Comparison of ENCODE assay signal across 17 cellular contexts in genomic region chr2:75175473-75175872, GRCh38. TPM values are rescaled to one million over a fixed set of nuclear protein-coding genes. Genes with fewer than 3 reads are reported as not detected.
A peak's percentile ranks its signal among the peaks of the same experiment; 100 is the strongest.
DNase-seq lines count a peak whose midpoint lies in the region; ATAC-seq and TF ChIP-seq lines count a peak whose summit lies in the region.
"Had no signal": no experiment of that assay in that cellular context is flagged by ENCODE, and none has a peak within 500 bp of the region (broad histone marks: within the 10 kb centered on the region; RNA-seq: fewer than 3 reads in every experiment).

No MANE protein-coding gene starts in this region.

- no peak overlapping the region for H2BK15ac ChIP-seq in mesendoderm (replicated peaks; ENCODE audit: low read depth)

- no peak overlapping the region for H3K56ac ChIP-seq in mesendoderm (ENCODE audit: low read length)

- H3K27ac Mint-ChIP-seq in GM23338 (peak overlapping the region; percentile 18), WTC11 (peak overlapping the region; percentile 40; the same call in 1 of the 2 replicates)
- H3K27ac Mint-ChIP-seq: B cell; CD4-positive, alpha-beta T cell; CD8-positive, alpha-beta T cell had no signal

- no peak overlapping the region for H2AK5ac ChIP-seq in mesendoderm (ENCODE audit: low read length)

- H3K4me1 Mint-ChIP-seq in GM23338, result peaks cover 38% of the 10 kb centered on the region
- H3K4me1 Mint-ChIP-seq in WTC11, result peaks cover 49% of the 10 kb centered on the region
- H3K4me1 Mint-ChIP-seq: B cell had no signal

- H2AFZ ChIP-seq in GM23338, result no peak overlapping the region
- H2AFZ ChIP-seq in smooth muscle cell (ENCODE audit: low read depth), result no peak overlapping the region

- H3K4me3 ChIP-seq in GM23338 (no peak overlapping the region), mesendoderm (ENCODE audit: low read length) (no peak overlapping the region), smooth muscle cell (no peak overlapping the region), gastrocnemius medialis (no peak overlapping the region)
- H3K4me3 ChIP-seq: BLaER1 treated with 17β-estradiol and CSF1 and Interleukin-3, amounts not matched to agents 10 nM and 100 nM had no signal

- DNase-seq in GM23338 (ENCODE audit: low spot score) (no peak), WTC11 (ENCODE audit: low spot score) (no peak), mesendoderm (peak; percentile 72), smooth muscle cell (lab: John Stamatoyannopoulos, UW; ENCODE audit: unreplicated experiment) (no peak), gastrocnemius medialis (no peak), sciatic nerve (ENCODE audit: low spot score) (no peak)
- DNase-seq: 8988T; AML-193; Caco-2; Calu3; CD4-positive, alpha-beta T cell; CD8-positive, alpha-beta T cell; DMS79 treated with DMSO at 0.1 percent for 48 hours; GF-D8 had no signal

- WGBS in mesendoderm (ENCODE audit: extremely low coverage, insufficient coverage, low lambda C conversion rate), result no CpG with 5 or more reads among the region's 3 CpGs
- WGBS in smooth muscle cell (ENCODE audit: low lambda C conversion rate), result 19% methylated on average over 3 of the region's 3 CpGs

- H3K36me3 ChIP-seq in GM23338 (ENCODE audit: insufficient read depth) (no peaks in the 10 kb centered on the region), mesendoderm (ENCODE audit: control insufficient read depth, insufficient read depth, low read length) (no peaks in the 10 kb centered on the region), smooth muscle cell (ENCODE audit: low read depth) (no peaks in the 10 kb centered on the region), gastrocnemius medialis (no peaks in the 10 kb centered on the region)
- H3K36me3 ChIP-seq: BLaER1 treated with 17β-estradiol and CSF1 and Interleukin-3, amounts not matched to agents 10 nM and 100 nM had no signal

- H4K20me1 ChIP-seq in GM23338 (replicated peaks; ENCODE audit: insufficient read depth) (no peaks in the 10 kb centered on the region), smooth muscle cell (ENCODE audit: low read depth) (no peaks in the 10 kb centered on the region)
- H4K20me1 ChIP-seq: BLaER1 treated with 17β-estradiol and CSF1 and Interleukin-3, amounts not matched to agents 10 nM and 100 nM had no signal

- peak overlapping the region; percentile 62; the same call in 1 of the 2 replicates for H3K4me2 ChIP-seq in GM23338
- H3K4me2 ChIP-seq in mesendoderm (ENCODE audit: low read length), result no peak overlapping the region
- H3K4me2 ChIP-seq in smooth muscle cell, result no peak overlapping the region
- H3K4me2 ChIP-seq: BLaER1 treated with 17β-estradiol and CSF1 and Interleukin-3, amounts not matched to agents 10 nM and 100 nM had no signal

- H2BK120ac ChIP-seq in mesendoderm (ENCODE audit: low read depth, low read length), result no peak overlapping the region

- TF ChIP-seq CTCF in GM23338 (conservative IDR thresholded peaks at IDR 0.05; ENCODE audit: low read depth in 2 of 2) (no peak), WTC11 (IDR thresholded peaks at IDR 0.05) (no peak), smooth muscle cell (IDR thresholded peaks at IDR 0.05; ENCODE audit: borderline replicate concordance, insufficient read depth, poor library complexity, severe bottlenecking) (no peak), gastrocnemius medialis (IDR thresholded peaks at IDR 0.05 in 4 of 5, conservative IDR thresholded peaks at IDR 0.05 in 1 of 5) (no peak)

- H3K36me3 Mint-ChIP-seq in GM23338 (ENCODE audit: low read depth) (peaks cover 11% of the 10 kb centered on the region; the same call in 2 of the 3 replicates), WTC11 (peaks cover 4% of the 10 kb centered on the region)
- H3K36me3 Mint-ChIP-seq: CD8-positive, alpha-beta T cell had no signal

- H3K9ac ChIP-seq in mesendoderm (ENCODE audit: low read length), result no peak overlapping the region
- H3K9ac ChIP-seq in smooth muscle cell (ENCODE audit: low read depth), result no peak overlapping the region
- H3K9ac ChIP-seq: BLaER1 treated with 17β-estradiol and CSF1 and Interleukin-3, amounts not matched to agents 10 nM and 100 nM had no signal

- no peak for TF ChIP-seq POLR2A in gastrocnemius medialis (IDR thresholded peaks at IDR 0.05)

- H3K9me3 ChIP-seq in smooth muscle cell (replicated peaks; ENCODE audit: low read depth) (no peaks in the 10 kb centered on the region), gastrocnemius medialis (no peaks in the 10 kb centered on the region)
- H3K9me3 ChIP-seq: Caco-2 had no signal

- H4K5ac ChIP-seq in mesendoderm (ENCODE audit: low read length), result no peak overlapping the region

- H3K4ac ChIP-seq in mesendoderm (ENCODE audit: low read depth, low read length), result no peak overlapping the region

- H3K18ac ChIP-seq in mesendoderm (ENCODE audit: low read length), result no peak overlapping the region

- H3K9me2 ChIP-seq in GM23338 (ENCODE audit: insufficient read depth), result peaks cover 19% of the 10 kb centered on the region

- H3K9me3 Mint-ChIP-seq in GM23338 (peaks cover 14% of the 10 kb centered on the region), WTC11 (peaks cover 4% of the 10 kb centered on the region)
- H3K9me3 Mint-ChIP-seq: CD4-positive, alpha-beta T cell; CD8-positive, alpha-beta T cell had no signal

- no peaks in the 10 kb centered on the region for H3K79me1 ChIP-seq in mesendoderm (ENCODE audit: low read length)

- intact Hi-C loops in gastrocnemius medialis (cut with DNase I; ENCODE audit: low total_unique reads), result no loop called here
- intact Hi-C loops in sciatic nerve (cut with DNase I), result no loop called here

- CTCF ChIA-PET in WTC11 (lab: Charles Lee), result no interaction called here

- H3K4me3 Mint-ChIP-seq in GM23338 (no peak overlapping the region; the same call in 2 of the 3 replicates), WTC11 (no peak overlapping the region)
- H3K4me3 Mint-ChIP-seq: B cell; CD4-positive, alpha-beta T cell; CD8-positive, alpha-beta T cell had no signal

- no peaks in the 10 kb centered on the region for H3K27me3 ChIP-seq in GM23338 (ENCODE audit: insufficient read depth)
- H3K27me3 ChIP-seq in mesendoderm (ENCODE audit: insufficient read depth, low read length, poor library complexity), result no peaks in the 10 kb centered on the region
- no peaks in the 10 kb centered on the region for H3K27me3 ChIP-seq in smooth muscle cell (ENCODE audit: low read depth)
- no peaks in the 10 kb centered on the region for H3K27me3 ChIP-seq in gastrocnemius medialis
- H3K27me3 ChIP-seq: BLaER1 treated with 17β-estradiol and CSF1 and Interleukin-3, amounts not matched to agents 10 nM and 100 nM had no signal

- in situ Hi-C loops in gastrocnemius medialis (cut with MboI; ENCODE audit: low sequenced_read_pairs in 4 of 4), result no loop called here

- H3F3A ChIP-seq in GM23338 (replicated peaks; ENCODE audit: low read depth), result no peaks in the 10 kb centered on the region
- H3F3A ChIP-seq in smooth muscle cell (ENCODE audit: low read depth), result no peaks in the 10 kb centered on the region

- POLR2A ChIA-PET in WTC11 (lab: Charles Lee), result no interaction called here

- H2BK5ac ChIP-seq in mesendoderm (ENCODE audit: low read length), result no peak overlapping the region

- H3K4me1 ChIP-seq in GM23338 (ENCODE audit: insufficient read depth) (peaks cover 50% of the 10 kb centered on the region), mesendoderm (ENCODE audit: control insufficient read depth, low read depth, low read length) (peaks cover 9% of the 10 kb centered on the region), smooth muscle cell (ENCODE audit: low read depth) (no peaks in the 10 kb centered on the region), gastrocnemius medialis (no peaks in the 10 kb centered on the region)
- H3K4me1 ChIP-seq: BLaER1 treated with 17β-estradiol and CSF1 and Interleukin-3, amounts not matched to agents 10 nM and 100 nM; Caco-2 had no signal

- H4K8ac ChIP-seq in mesendoderm (ENCODE audit: low read depth, low read length), result no peak overlapping the region

- H3K79me2 ChIP-seq in GM23338 (replicated peaks; ENCODE audit: insufficient read depth), result no peaks in the 10 kb centered on the region
- no peaks in the 10 kb centered on the region for H3K79me2 ChIP-seq in mesendoderm (ENCODE audit: control insufficient read depth, insufficient read depth, low read length)
- no peaks in the 10 kb centered on the region for H3K79me2 ChIP-seq in smooth muscle cell (ENCODE audit: low read depth)

- ATAC-seq in GM23338 (no peak), WTC11 (no peak), gastrocnemius medialis (no peak), sciatic nerve (no peak)
- ATAC-seq: CD8-positive, alpha-beta T cell had no signal

- H3K23ac ChIP-seq in mesendoderm (ENCODE audit: low read length), result no peak overlapping the region

- peak overlapping the region; percentile 84; the same call in 1 of the 2 replicates for H3K27ac ChIP-seq in GM23338 (ENCODE audit: low read depth)
- no peak overlapping the region for H3K27ac ChIP-seq in mesendoderm (ENCODE audit: low read depth, low read length)
- no peak overlapping the region for H3K27ac ChIP-seq in smooth muscle cell (ENCODE audit: low read depth)
- H3K27ac ChIP-seq in gastrocnemius medialis, result no peak overlapping the region
- H3K27ac ChIP-seq: BLaER1 treated with 17β-estradiol and CSF1 and Interleukin-3, amounts not matched to agents 10 nM and 100 nM; C4-2B had no signal

- H3K27me3 Mint-ChIP-seq in GM23338 (ENCODE audit: insufficient read depth, low read depth, poor library complexity), result peaks cover 1% of the 10 kb centered on the region
- no peaks in the 10 kb centered on the region for H3K27me3 Mint-ChIP-seq in WTC11 (ENCODE audit: low read depth)
- H3K27me3 Mint-ChIP-seq: CD4-positive, alpha-beta T cell had no signal

TF ChIP-seq in GM23338, 12 proteins besides CTCF, POLR2A, EP300 and RAD21 (continues in another document):
- no peak for TF ChIP-seq EZH2phosphoT487 (IDR thresholded peaks at IDR 0.05; ENCODE audit: unreplicated experiment)

TF ChIP-seq in WTC11, 78 proteins besides CTCF, POLR2A, EP300 and RAD21 (continues in another document):
- no peak for TF ChIP-seq GRHL2 (CRISPR knock-in tag; IDR thresholded peaks at IDR 0.05; ENCODE audit: insufficient replicate concordance, severe bottlenecking)
- no peak for TF ChIP-seq FOXP1 (CRISPR knock-in tag; IDR thresholded peaks at IDR 0.05; ENCODE audit: borderline replicate concordance)

RNA-seq across cellular contexts. Expression of gene TACR1, which starts 23.8 kb away (rescaled TPM):
- 5.6 and 7.3 TPM in 2 replicates for total RNA-seq in GM23338 (2014; rRNA removed; shearing (Covaris generic))
- 3.5 and 3.6 TPM in 2 replicates for polyA plus RNA-seq in GM23338 (2016; fragmentation: Nextera tagmentation; extraction: Ambion mirVana)
- total RNA-seq in WTC11 (2021), result 0.13 to 0.23 TPM (median 0.18 TPM) in 3 replicates
- 1.2 TPM for polyA plus RNA-seq in mesendoderm (2013, experiment 1 of 2)
- 1.4 TPM for polyA plus RNA-seq in mesendoderm (2013, experiment 2 of 2)
- 2.2 and 4.5 TPM in 2 replicates for total RNA-seq in smooth muscle cell
- 0.93 and 2.9 TPM in 2 replicates for polyA plus RNA-seq in smooth muscle cell
- under 1 TPM; 0.07 to 0.42 (median 0.19) TPM for total RNA-seq in gastrocnemius medialis
- total RNA-seq in sciatic nerve, result 9.7 TPM
- total RNA-seq: Calu3 had no signal
